Comparison of ENCODE assay signal across 8 cellular contexts in genomic region chr21:34835526-34835925, GRCh38.
DNase-seq lines count a peak whose midpoint lies in the region; ATAC-seq and TF ChIP-seq lines count a peak whose summit lies in the region.

No MANE protein-coding gene starts in this region.

- no peaks in the 10 kb centered on the region for H3K9me3 ChIP-seq in AG04450 (ENCODE audit: control insufficient read depth, insufficient read depth, low read length)
- no peaks in the 10 kb centered on the region for H3K9me3 ChIP-seq in adrenal gland (replicated peaks in 1 of 3)
- H3K9me3 ChIP-seq in lung (ENCODE audit: control insufficient read depth in 2 of 2, insufficient read depth in 1 of 2, low read length in 1 of 2), result no peaks in the 10 kb centered on the region

- intact Hi-C loops in adrenal gland (cut with DNase I), result no loop called here

- H3K27me3 ChIP-seq in AG04450 (ENCODE audit: control insufficient read depth, insufficient read depth, low read length) (no peaks in the 10 kb centered on the region), adrenal gland (no peaks in the 10 kb centered on the region), lung (ENCODE audit: control insufficient read depth, insufficient read depth) (no peaks in the 10 kb centered on the region)

- POLR2A ChIA-PET in AG04450 (lab: Yijun Ruan, JAX), result interaction anchor here (1.5 to 2.0 kb wide), 2 partner anchors 10 to 27 kb away, joined by 11 to 19 read pairs; no protein-coding TSS in a partner anchor

- H3K4me1 ChIP-seq in adrenal gland (replicated peaks in 1 of 2), result peaks cover 17 to 31% of the 10 kb centered on the region in 2 donors
- peaks cover 0 to 14% of the 10 kb centered on the region in 2 donors for H3K4me1 ChIP-seq in lung (ENCODE audit: control insufficient read depth in 2 of 2, insufficient read depth in 2 of 2, low read length in 2 of 2)

- DNase-seq in AG04450 (ENCODE audit: low read depth, low spot score) (no peak), HCEC 1CT (peak; percentile 33), adrenal gland (peak; percentile 42 to 73 (median 56)), lung (ENCODE audit: low spot score) (peak; percentile 61), RPMI8226 (no peak)
- DNase-seq in stimulated activated CD8-positive, alpha-beta memory T cell treated with anti-CD3 and anti-CD28 coated beads, Interleukin-4, amount 100 ng/mL, for 48 hours, result no peak
- no peak for DNase-seq in activated effector memory CD4-positive, alpha-beta T cell treated with Interleukin-2 at 50 U/mL for 16 hours

- CTCF ChIA-PET in AG04450 (lab: Charles Lee), result no interaction called here

- no peak for TF ChIP-seq POLR2A in adrenal gland (IDR thresholded peaks at IDR 0.05)

- no peak for TF ChIP-seq CTCF in AG04450 (IDR thresholded peaks at IDR 0.05; ENCODE audit: low read depth, low read length)
- TF ChIP-seq CTCF in adrenal gland (IDR thresholded peaks at IDR 0.05), result no peak
- TF ChIP-seq CTCF in lung (IDR thresholded peaks at IDR 0.05; ENCODE audit: control extremely low read depth, extremely low read depth), result no peak

- WGBS in adrenal gland, 4 donors, result 54 to 69% (median 60%) methylated on average over 6 of the region's 6 CpGs
- 13 to 40% methylated on average over 6 of the region's 6 CpGs for WGBS in lung, 2 donors

- H3K4me3 ChIP-seq in AG04450 (ENCODE audit: low read depth, low read length) (no peak overlapping the region), adrenal gland (no peak overlapping the region), lung (no peak overlapping the region)

- peaks cover 0 to 5% of the 10 kb centered on the region in 2 donors for H3K36me3 ChIP-seq in adrenal gland (replicated peaks in 1 of 2)
- peaks cover 4 to 13% of the 10 kb centered on the region in 2 donors for H3K36me3 ChIP-seq in lung (ENCODE audit: control insufficient read depth in 2 of 2, insufficient read depth in 2 of 2, low read length in 2 of 2)

- ATAC-seq in lung (ENCODE audit: insufficient read depth, low FRiP score), result peak; percentile 13
- no peak for ATAC-seq in HG02678 (IDR thresholded peaks at IDR 0.05; ENCODE audit: unreplicated experiment)

- H3K27ac ChIP-seq in AG04450 (ENCODE audit: low read depth, low read length) (peak overlapping the region; percentile 94), adrenal gland (peak overlapping the region; percentile 73 to 91 (median 78)), lung (ENCODE audit: low read depth in 1 of 2, low read length in 1 of 2) (peak overlapping the region in 1 of 2 donors; percentile 66)

Comparison
In these comparisons a context has a peak if more than half of its experiments do, and no peak if none do; other contexts are left out.
1. DNase-seq: peak in HCEC 1CT (single experiment), adrenal gland (7 of 7) and lung (single experiment); none in AG04450 (single experiment), stimulated activated CD8-positive, alpha-beta memory T cell treated with anti-CD3 and anti-CD28 coated beads, Interleukin-4, amount 100 ng/mL, for 48 hours (single experiment), RPMI8226 (single experiment) and activated effector memory CD4-positive, alpha-beta T cell treated with Interleukin-2 at 50 U/mL for 16 hours (single experiment).